1 cellular context compared by ENCODE assay signal in the genomic region with DNA sequence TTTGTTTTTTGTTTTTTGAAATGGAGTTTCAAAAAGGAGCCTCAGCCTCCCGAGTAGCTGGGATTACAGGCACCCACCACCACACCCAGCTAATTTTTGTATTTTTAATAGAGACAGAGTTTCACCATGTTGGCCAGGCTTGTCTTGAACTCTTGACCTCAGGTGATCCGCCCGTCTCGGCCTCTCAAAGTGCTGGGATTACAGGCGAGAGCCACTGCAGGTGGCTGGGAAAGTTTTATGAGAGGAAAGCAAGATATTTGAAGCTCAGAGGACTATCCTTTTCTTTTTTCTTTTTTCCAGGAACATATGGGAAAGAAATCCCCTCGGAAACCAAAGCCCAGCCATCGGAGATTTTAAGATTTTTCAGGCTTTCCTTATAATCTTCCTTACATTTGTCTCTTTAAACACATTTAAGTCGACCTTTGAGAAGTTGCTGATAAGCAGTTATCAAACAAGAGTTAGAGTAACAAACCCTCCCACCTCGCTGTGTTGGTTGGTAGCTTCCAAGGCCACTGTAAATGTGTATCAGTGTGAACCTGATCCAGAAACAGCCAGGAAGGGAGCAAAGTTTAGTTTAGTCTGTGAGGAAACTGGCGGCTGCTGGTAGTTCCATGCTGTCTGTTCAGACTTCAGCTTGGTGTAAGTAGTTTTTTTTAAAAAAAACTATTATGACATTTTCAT.
TF ChIP-seq lines count a peak whose summit lies in the region.

No MANE protein-coding gene starts in this region.

TF ChIP-seq in PFSK-1, 5 proteins besides CTCF, POLR2A, EP300 and RAD21 (continued from another document):
- TF ChIP-seq POLR2AphosphoS5 (IDR thresholded peaks at IDR 0.05; ENCODE audit: low read depth, low read length) (no peak; the same call in 1 of the 2 replicates), FOXP2 (optimal IDR thresholded peaks at IDR 0.05; ENCODE audit: borderline replicate concordance, extremely low read depth, extremely low read length, insufficient read depth) (no peak)
TF ChIP-seq in PFSK-1: peak in this region for 1.
